Comparison of ENCODE assay signal across 8 cellular contexts in genomic region chr2:218387369-218388194, GRCh38. TPM values are rescaled to one million over a fixed set of nuclear protein-coding genes. Genes with fewer than 3 reads are reported as not detected.
DNase-seq lines count a peak whose midpoint lies in the region; ATAC-seq and TF ChIP-seq lines count a peak whose summit lies in the region.

No MANE protein-coding gene starts in this region.

- intact Hi-C loops in right lobe of liver (cut with DNase I): loop anchor here in 1 of 2 donors (10.0 kb wide), 1 partner anchor 203 kb away; no protein-coding TSS in a partner anchor

- H4K20me1 ChIP-seq in GM23248 (ENCODE audit: insufficient read depth): no peaks in the 10 kb centered on the region

- H3F3A ChIP-seq in GM23248 (ENCODE audit: insufficient read depth): no peaks in the 10 kb centered on the region

- H3K9me3 ChIP-seq in GM23248 (ENCODE audit: low read depth) (no peaks in the 10 kb centered on the region), right lobe of liver (no peaks in the 10 kb centered on the region), tibial nerve (no peaks in the 10 kb centered on the region)

- ATAC-seq in right lobe of liver (peak; percentile 73 to 89 (median 82)), GM19324 (IDR thresholded peaks at IDR 0.05; ENCODE audit: low FRiP score, unreplicated experiment) (no peak), GM21825 (IDR thresholded peaks at IDR 0.05; ENCODE audit: unreplicated experiment) (no peak)

- H3K4me1 ChIP-seq in GM23248 (ENCODE audit: insufficient read depth): no peaks in the 10 kb centered on the region
- H3K4me1 ChIP-seq in right lobe of liver: no peaks in the 10 kb centered on the region
- peaks cover 0 to 11% (median 0%) of the 10 kb centered on the region in 4 donors for H3K4me1 ChIP-seq in tibial nerve

- TF ChIP-seq POLR2A in right lobe of liver (IDR thresholded peaks at IDR 0.05): no peak
- TF ChIP-seq POLR2A in tibial nerve (IDR thresholded peaks at IDR 0.05): peak in 1 of 2 donors; percentile 25

- peak overlapping the region; percentile 70 for H2AFZ ChIP-seq in GM23248

- H3K27me3 ChIP-seq in GM23248 (replicated peaks; ENCODE audit: insufficient read depth) (no peaks in the 10 kb centered on the region), right lobe of liver (no peaks in the 10 kb centered on the region), tibial nerve (no peaks in the 10 kb centered on the region)

- peak overlapping the region; percentile 46 for H3K4me2 ChIP-seq in GM23248 (ENCODE audit: unreplicated experiment)

- peak overlapping the region; percentile 56 for H3K4me3 ChIP-seq in GM23248
- peak overlapping the region; percentile 66 for H3K4me3 ChIP-seq in coronary artery
- H3K4me3 ChIP-seq in right lobe of liver: peak overlapping the region; percentile 16 to 51 (median 25)
- peak overlapping the region; percentile 20 to 48 (median 28) for H3K4me3 ChIP-seq in tibial nerve

- no peaks in the 10 kb centered on the region for H3K79me2 ChIP-seq in GM23248 (ENCODE audit: insufficient read depth)

- no peak overlapping the region for H3K27ac ChIP-seq in GM23248
- H3K27ac ChIP-seq in coronary artery: peak overlapping the region in 1 of 2 donors; percentile 30
- H3K27ac ChIP-seq in right lobe of liver: peak overlapping the region in 1 of 3 donors; percentile 13
- H3K27ac ChIP-seq in tibial nerve: peak overlapping the region; percentile 15 to 67 (median 50)

- no peaks in the 10 kb centered on the region for H3K9me2 ChIP-seq in GM23248 (ENCODE audit: insufficient read depth)

- 15 to 18% methylated on average over 27 to 31 of the region's 38 CpGs for WGBS in GM23248 (ENCODE audit: low coverage in 1 of 2, low lambda C conversion rate in 2 of 2, missing lambda C conversion rate in 2 of 2), 2 experiments
- WGBS in right lobe of liver (ENCODE audit: insufficient coverage, low coverage, low lambda C conversion rate, missing lambda C conversion rate): 10% methylated on average over 14 of the region's 38 CpGs
- WGBS in tibial nerve, 2 donors: 8 to 14% methylated on average over 31 to 35 of the region's 38 CpGs

- no peaks in the 10 kb centered on the region for H3K36me3 ChIP-seq in GM23248 (ENCODE audit: low read depth)
- no peaks in the 10 kb centered on the region for H3K36me3 ChIP-seq in right lobe of liver
- no peaks in the 10 kb centered on the region for H3K36me3 ChIP-seq in tibial nerve

- TF ChIP-seq CTCF in coronary artery (IDR thresholded peaks at IDR 0.05) (no peak), right lobe of liver (IDR thresholded peaks at IDR 0.05) (no peak), tibial nerve (IDR thresholded peaks at IDR 0.05) (peak in 1 of 5 experiments; percentile 17)

- TF ChIP-seq EP300 in tibial nerve (IDR thresholded peaks at IDR 0.05): peak in 1 of 2 donors; percentile 19

- in situ Hi-C loops in GM23248 (cut with MboI): no loop called here

- no peak overlapping the region for H3K9ac ChIP-seq in GM23248

- DNase-seq in GM23248 (peak; percentile 66), NCI-H510A (lab: John Stamatoyannopoulos, UW) (peak; percentile 87), coronary artery (ENCODE audit: low spot score) (peak; percentile 74), right lobe of liver (peak in 2 of 3 donors; percentile 58 to 60), tibial nerve (ENCODE audit: low spot score in 2 of 2) (no peak), SK-N-DZ (ENCODE audit: low spot score) (no peak)

RNA-seq across cellular contexts. Expression of gene SLC11A1, which starts 5.5 kb away (rescaled TPM):
- not detected in 2 replicates for total RNA-seq in GM23248 (2014; rRNA removed; shearing (Covaris generic))
- polyA plus RNA-seq in GM23248 (2016; fragmentation: Nextera tagmentation; extraction: Ambion mirVana): 0.13 and 0.16 TPM in 2 replicates
- total RNA-seq in right lobe of liver (10 to 100 TPM in 3 of 6 experiments, 1 to 10 TPM in 3; 4.2 to 13.2 (median 11.0) TPM), tibial nerve (100 to 1,000 TPM in 1 of 4 donors, 10 to 100 TPM in 3; 19.0 to 213 (median 52.9) TPM)
- not detected in 2 replicates for polyA plus RNA-seq in SK-N-DZ (2014; cell fraction: cytosol; rRNA removed)
- polyA plus RNA-seq in SK-N-DZ (2014; cell fraction: nucleus; rRNA removed): not detected in 2 replicates

RNA-seq across cellular contexts. Expression of gene CTDSP1, which starts 12.1 kb away (rescaled TPM):
- total RNA-seq in GM23248 (2014; rRNA removed; shearing (Covaris generic)): 82.7 and 119 TPM in 2 replicates
- polyA plus RNA-seq in GM23248 (2016; fragmentation: Nextera tagmentation; extraction: Ambion mirVana): 28.5 and 31.0 TPM in 2 replicates
- total RNA-seq in right lobe of liver (10 to 100 TPM; 55.1 to 95.9 (median 75.6) TPM), tibial nerve (100 to 1,000 TPM; 122 to 164 (median 140) TPM)
- polyA plus RNA-seq in SK-N-DZ (2014; cell fraction: cytosol; rRNA removed): 22.6 and 32.1 TPM in 2 replicates
- 24.2 and 27.6 TPM in 2 replicates for polyA plus RNA-seq in SK-N-DZ (2014; cell fraction: nucleus; rRNA removed)

RNA-seq across cellular contexts. Expression of gene CATIP, which starts 30.9 kb away (rescaled TPM):
- total RNA-seq in GM23248 (2014; rRNA removed; shearing (Covaris generic)): not detected in 2 replicates
- polyA plus RNA-seq in GM23248 (2016; fragmentation: Nextera tagmentation; extraction: Ambion mirVana): not detected in 2 replicates
- total RNA-seq in right lobe of liver: not detected
- not detected for total RNA-seq in tibial nerve
- not detected in 2 replicates for polyA plus RNA-seq in SK-N-DZ (2014; cell fraction: cytosol; rRNA removed)
- not detected in 2 replicates for polyA plus RNA-seq in SK-N-DZ (2014; cell fraction: nucleus; rRNA removed)

RNA-seq across cellular contexts. Expression of gene VIL1, which starts 31.3 kb away (rescaled TPM):
- not detected in 2 replicates for total RNA-seq in GM23248 (2014; rRNA removed; shearing (Covaris generic))
- not detected in 2 replicates for polyA plus RNA-seq in GM23248 (2016; fragmentation: Nextera tagmentation; extraction: Ambion mirVana)
- total RNA-seq in right lobe of liver (100 to 1,000 TPM in 1 of 6 experiments, 10 to 100 TPM in 2, 1 to 10 TPM in 3; 2.1 to 118 (median 19.1) TPM), tibial nerve (not detected)
- polyA plus RNA-seq in SK-N-DZ (2014; cell fraction: cytosol; rRNA removed): 0.03 and 0.73 TPM in 2 replicates
- polyA plus RNA-seq in SK-N-DZ (2014; cell fraction: nucleus; rRNA removed): 0.44 and 0.84 TPM in 2 replicates

Comparison
In these comparisons a context has a peak if more than half of its experiments do, and no peak if none do; other contexts are left out.
1. DNase-seq: peak in GM23248 (single experiment), NCI-H510A (single experiment), coronary artery (single experiment) and right lobe of liver (2 of 3); none in tibial nerve (0 of 2) and SK-N-DZ (single experiment).
2. ATAC-seq: peak in right lobe of liver (4 of 4); none in GM19324 (single experiment) and GM21825 (single experiment).
3. Peak in every context shown above with its lines, with median percentiles within 50 percentile points of each other: H3K4me3 ChIP-seq.